In genomic region chr11:119880873-119881272, GRCh38 we compare ENCODE assay signal across 6 cellular contexts.
"Had no signal": no experiment of that assay in that cellular context is flagged by ENCODE, and none has a peak within 500 bp of the region (broad histone marks: within the 10 kb centered on the region; RNA-seq: fewer than 3 reads in every experiment).

No MANE protein-coding gene starts in this region.

- ATAC-seq: HepG2 had no signal

- H3K36me3 Mint-ChIP-seq: IgD-negative memory B cell had no signal

- H3K27ac ChIP-seq: HL-60 had no signal

- DNase-seq: HCEC 1CT had no signal

- H3K9me3 Mint-ChIP-seq: GM23338, H9, IgD-negative memory B cell had no signal

- H3K27ac Mint-ChIP-seq: GM23338, IgD-negative memory B cell had no signal

- H3K4me3 Mint-ChIP-seq: GM23338, H9, IgD-negative memory B cell had no signal

- H3K4me3 ChIP-seq: GM23338 had no signal

- H3K4me1 Mint-ChIP-seq: IgD-negative memory B cell had no signal
